12 cellular contexts compared by ENCODE assay signal in the genomic region with DNA sequence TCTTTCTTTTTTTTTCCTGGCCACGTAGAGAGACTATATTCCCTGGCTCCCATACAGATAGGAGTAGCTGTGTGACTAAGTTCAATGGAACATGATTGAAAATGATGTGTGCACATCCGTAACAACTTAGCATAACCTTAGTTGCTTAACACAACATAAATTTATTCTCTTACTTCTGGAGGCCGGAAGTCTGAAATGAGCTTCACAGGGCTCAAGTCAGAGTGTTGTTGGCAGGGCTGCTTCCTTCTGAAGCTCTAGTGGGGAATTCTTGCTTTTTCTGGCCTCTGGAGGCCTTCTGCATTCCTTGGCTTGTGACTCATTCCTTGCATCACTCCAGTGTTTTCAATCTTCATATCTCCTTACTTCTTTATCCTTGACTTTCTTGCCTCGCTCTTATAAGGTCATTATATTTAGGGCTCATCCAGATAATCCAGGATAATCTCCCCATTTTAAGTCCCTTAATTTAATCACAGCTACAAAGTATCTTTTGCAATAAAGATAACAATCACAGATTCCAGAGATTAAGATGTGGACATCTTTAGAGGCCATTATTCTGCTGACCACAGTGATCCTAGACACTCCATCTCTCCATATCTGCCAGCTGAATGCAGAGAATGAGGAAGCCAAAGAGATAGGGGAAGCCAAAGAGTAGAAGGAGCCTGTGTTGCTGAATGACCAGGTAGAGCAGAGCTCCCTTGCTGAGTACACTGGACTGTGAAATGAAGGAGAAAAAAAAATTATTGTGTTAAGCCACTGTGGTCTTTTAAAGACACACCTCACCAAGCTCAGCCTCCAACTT. TPM values are rescaled to one million over a fixed set of nuclear protein-coding genes. Genes with fewer than 3 reads are reported as not detected.
DNase-seq lines count a peak whose midpoint lies in the region; ATAC-seq and TF ChIP-seq lines count a peak whose summit lies in the region.
"Had no signal": no experiment of that assay in that cellular context is flagged by ENCODE, and none has a peak within 500 bp of the region (broad histone marks: within the 10 kb centered on the region; RNA-seq: fewer than 3 reads in every experiment).

No MANE protein-coding gene starts in this region.

- DNase-seq in AG20443 (ENCODE audit: low spot score) (peak; percentile 93), MG63 (peak; percentile 72), NCI-H1105 treated with DMSO at 0.1 percent for 48 hours (lab: John Stamatoyannopoulos, UW) (no peak), dorsolateral prefrontal cortex (no peak)
- DNase-seq in activated CD8-positive, alpha-beta memory T cell treated with anti-CD3 and anti-CD28 coated beads for 24 hours = no peak
- DNase-seq: DMS153, NCI-H187 treated with DMSO at 0.1 percent for 48 hours had no signal

- H3K27me3 Mint-ChIP-seq in dendritic cell treated with granulocyte-macrophage colony-stimulating factor and Interleukin-4, amounts not matched to agents 40 ng/mL and 50 ng/mL, for 4 days = no peaks in the 10 kb centered on the region
- no peaks in the 10 kb centered on the region for H3K27me3 Mint-ChIP-seq in nephron (ENCODE audit: low read depth)

- no peak overlapping the region for H3K4me3 ChIP-seq in MG63
- H3K4me3 ChIP-seq in dorsolateral prefrontal cortex = no peak overlapping the region

- H3K4me3 Mint-ChIP-seq in dendritic cell treated with granulocyte-macrophage colony-stimulating factor and Interleukin-4, amounts not matched to agents 40 ng/mL and 50 ng/mL, for 4 days = no peak overlapping the region
- no peak overlapping the region for H3K4me3 Mint-ChIP-seq in nephron

- no peak for ATAC-seq in GM21447 (IDR thresholded peaks at IDR 0.05; ENCODE audit: unreplicated experiment)

- no peak overlapping the region for H3K27ac ChIP-seq in dorsolateral prefrontal cortex
- H3K27ac ChIP-seq: neutrophil had no signal

- no peaks in the 10 kb centered on the region for H3K36me3 Mint-ChIP-seq in dendritic cell treated with granulocyte-macrophage colony-stimulating factor and Interleukin-4, amounts not matched to agents 40 ng/mL and 50 ng/mL, for 4 days (ENCODE audit: low read depth)
- H3K36me3 Mint-ChIP-seq in nephron (ENCODE audit: low read depth) = no peaks in the 10 kb centered on the region

- no peaks in the 10 kb centered on the region for H3K27me3 ChIP-seq in MG63
- H3K27me3 ChIP-seq in dorsolateral prefrontal cortex = no peaks in the 10 kb centered on the region
- H3K27me3 ChIP-seq: neutrophil had no signal

- H3K36me3 ChIP-seq in MG63 = no peaks in the 10 kb centered on the region
- H3K36me3 ChIP-seq: neutrophil had no signal

- H3K9me3 Mint-ChIP-seq in dendritic cell treated with granulocyte-macrophage colony-stimulating factor and Interleukin-4, amounts not matched to agents 40 ng/mL and 50 ng/mL, for 4 days = no peaks in the 10 kb centered on the region
- peaks cover 3% of the 10 kb centered on the region for H3K9me3 Mint-ChIP-seq in nephron
- H3K9me3 Mint-ChIP-seq: activated T-helper 2 cell treated with anti-CD3 and anti-CD28 coated beads, Interferon-gamma antibody, Interleukin-2, Interleukin-4, amounts not matched to agents 10 μg/mL and 5 μg/mL and 100 μg/mL, durations not matched to agents 14 hours and 24 hours and 36 hours had no signal

- peaks cover 16% of the 10 kb centered on the region for H3K4me1 Mint-ChIP-seq in dendritic cell treated with granulocyte-macrophage colony-stimulating factor and Interleukin-4, amounts not matched to agents 40 ng/mL and 50 ng/mL, for 4 days (ENCODE audit: low read depth)
- H3K4me1 Mint-ChIP-seq in nephron = no peaks in the 10 kb centered on the region

- no peak for TF ChIP-seq CTCF in nephron (IDR thresholded peaks at IDR 0.05; ENCODE audit: unreplicated experiment in 3 of 3)
- no peak for TF ChIP-seq CTCF in dorsolateral prefrontal cortex (IDR thresholded peaks at IDR 0.05 in 54 of 56, conservative IDR thresholded peaks at IDR 0.05 in 2 of 56; ENCODE audit: low read depth in 1 of 56, partially characterized antibody in 56 of 56)

- H3K9me3 ChIP-seq in MG63 = peaks cover 7% of the 10 kb centered on the region
- H3K9me3 ChIP-seq: neutrophil had no signal

- H3K27ac Mint-ChIP-seq in dendritic cell treated with granulocyte-macrophage colony-stimulating factor and Interleukin-4, amounts not matched to agents 40 ng/mL and 50 ng/mL, for 4 days = peak overlapping the region; percentile 35
- peak overlapping the region in 2 of 3 experiments; percentile 9 to 48 for H3K27ac Mint-ChIP-seq in nephron
- H3K27ac Mint-ChIP-seq: activated T-helper 2 cell treated with anti-CD3 and anti-CD28 coated beads, Interferon-gamma antibody, Interleukin-2, Interleukin-4, amounts not matched to agents 10 μg/mL and 5 μg/mL and 100 μg/mL, durations not matched to agents 14 hours and 24 hours and 36 hours had no signal

- intact Hi-C loops in dendritic cell treated with granulocyte-macrophage colony-stimulating factor and Interleukin-4, amounts not matched to agents 40 ng/mL and 50 ng/mL, for 4 days (cut with micrococcal nuclease) = no loop called here
- intact Hi-C loops in dorsolateral prefrontal cortex (cut with DNase I) = no loop called here

RNA-seq across cellular contexts. Expression of gene SNX6, which starts 21.0 kb away (rescaled TPM):
- total RNA-seq in MG63 (2014; rRNA removed; shearing (Covaris generic); ENCODE audit: low replicate concordance) = 44.5 and 80.6 TPM in 2 replicates
- 10 to 100 TPM; 34.3 to 83.7 (median 49.3) TPM for total RNA-seq in dorsolateral prefrontal cortex

Comparison
In these comparisons a context has a peak if more than half of its experiments do, and no peak if none do; other contexts are left out.
1. DNase-seq: peak in AG20443 (single experiment) and MG63 (single experiment); none in activated CD8-positive, alpha-beta memory T cell treated with anti-CD3 and anti-CD28 coated beads for 24 hours (single experiment), NCI-H1105 treated with DMSO at 0.1 percent for 48 hours (single experiment) and dorsolateral prefrontal cortex (0 of 10).